In the genomic region with DNA sequence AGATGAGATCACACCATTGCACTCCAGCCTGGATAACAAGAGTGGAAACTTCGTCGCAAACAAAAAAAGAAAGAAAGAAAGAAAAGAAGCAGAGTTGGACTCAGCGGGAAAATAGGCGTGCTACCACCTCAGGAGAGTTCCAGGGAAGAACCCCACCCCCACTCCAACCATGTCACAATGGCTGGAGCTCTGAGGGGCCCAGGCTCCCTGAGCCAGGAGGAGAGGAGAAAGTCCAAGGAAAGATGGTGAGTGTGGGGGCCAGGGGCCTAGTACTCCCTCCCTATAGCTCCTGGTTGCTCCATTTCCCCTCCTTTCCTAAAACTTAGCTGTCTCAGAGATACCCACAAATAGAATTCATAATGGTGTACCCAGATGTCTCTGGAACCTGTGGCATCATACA, we compare ENCODE assay signal across 8 cellular contexts. TPM values are rescaled to one million over a fixed set of nuclear protein-coding genes. Genes with fewer than 3 reads are reported as not detected.
DNase-seq lines count a peak whose midpoint lies in the region; ATAC-seq and TF ChIP-seq lines count a peak whose summit lies in the region.
"Not testable (repeated sequence)": the region's sequence is repeated elsewhere in the genome, so short reads cannot be mapped to it uniquely, and the experiment has no call there.
"Had no signal": no experiment of that assay in that cellular context is flagged by ENCODE, and none has a peak within 500 bp of the region (broad histone marks: within the 10 kb centered on the region; RNA-seq: fewer than 3 reads in every experiment).

A gene (plus strand): TSS at position 172 of the 400 bp plus-strand sequence. CDS start 71 bp downstream, at position 243.

- H3K4me3 ChIP-seq in GM08714 (ENCODE audit: low read length) (peak within 1 kb of the TSS; percentile 71; the same call in 1 of the 2 replicates), smooth muscle cell (peak within 1 kb of the TSS; percentile 97)
- not testable (repeated sequence) for H3K4me3 ChIP-seq in right cardiac atrium (ENCODE audit: low read length)

- not testable (repeated sequence) for H3K27me3 Mint-ChIP-seq in activated T-helper 1 cell treated with anti-CD3 and anti-CD28 coated beads, Interleukin-12 subunit alpha, Interleukin-12 subunit beta, Interleukin-2, Interleukin-4 antibody, amounts not matched to agents 30 ng/mL and 10 ng/mL and 1 ng/mL, durations not matched to agents 14 hours and 24 hours and 36 hours (ENCODE audit: insufficient read depth); naive thymus-derived CD8-positive, alpha-beta T cell

- H3F3A ChIP-seq in smooth muscle cell (ENCODE audit: low read depth): peaks cover 18% of the 10 kb centered on the region

- not testable (repeated sequence) for TF ChIP-seq CTCF in RWPE1 (conservative IDR thresholded peaks at IDR 0.05; ENCODE audit: low read depth); smooth muscle cell (IDR thresholded peaks at IDR 0.05; ENCODE audit: borderline replicate concordance, insufficient read depth, poor library complexity, severe bottlenecking)

- H3K4me1 Mint-ChIP-seq in activated T-helper 1 cell treated with anti-CD3 and anti-CD28 coated beads, Interleukin-12 subunit alpha, Interleukin-12 subunit beta, Interleukin-2, Interleukin-4 antibody, amounts not matched to agents 30 ng/mL and 10 ng/mL and 1 ng/mL, durations not matched to agents 14 hours and 24 hours and 36 hours (ENCODE audit: low read depth): peaks cover 57% of the 10 kb centered on the region
- H3K4me1 Mint-ChIP-seq in naive thymus-derived CD8-positive, alpha-beta T cell: peaks cover 50 to 78% (median 73%) of the 10 kb centered on the region in 4 donors

- H3K9me3 Mint-ChIP-seq in activated T-helper 1 cell treated with anti-CD3 and anti-CD28 coated beads, Interleukin-12 subunit alpha, Interleukin-12 subunit beta, Interleukin-2, Interleukin-4 antibody, amounts not matched to agents 30 ng/mL and 10 ng/mL and 1 ng/mL, durations not matched to agents 14 hours and 24 hours and 36 hours; naive thymus-derived CD8-positive, alpha-beta T cell: not testable (repeated sequence)

- intact Hi-C loops in activated T-helper 1 cell treated with anti-CD3 and anti-CD28 coated beads, Interleukin-12 subunit alpha, Interleukin-12 subunit beta, Interleukin-2, Interleukin-4 antibody, amounts not matched to agents 30 ng/mL and 10 ng/mL and 1 ng/mL, durations not matched to agents 14 hours and 24 hours and 36 hours (cut with micrococcal nuclease): loop anchor here (5.0 kb wide), 1 partner anchor 129 kb away; a partner anchor contains a TSS
- intact Hi-C loops in right cardiac atrium (cut with DNase I): loop anchor here in 1 of 4 donors (5.0 kb wide), 1 partner anchor 134 kb away; no protein-coding TSS in a partner anchor

- H3K36me3 ChIP-seq in smooth muscle cell (ENCODE audit: low read depth): not testable (repeated sequence)

- H3K4me2 ChIP-seq in smooth muscle cell: peak within 1 kb of the TSS; percentile 98

- CTCF ChIA-PET in RWPE1 (lab: Yijun Ruan, JAX): not testable (repeated sequence)

- peak within 1 kb of the TSS; percentile 88 for H3K4me3 Mint-ChIP-seq in activated T-helper 1 cell treated with anti-CD3 and anti-CD28 coated beads, Interleukin-12 subunit alpha, Interleukin-12 subunit beta, Interleukin-2, Interleukin-4 antibody, amounts not matched to agents 30 ng/mL and 10 ng/mL and 1 ng/mL, durations not matched to agents 14 hours and 24 hours and 36 hours
- H3K4me3 Mint-ChIP-seq in naive thymus-derived CD8-positive, alpha-beta T cell: peak within 1 kb of the TSS; percentile 85 to 100 (median 93)

- POLR2A ChIA-PET in RWPE1 (lab: Yijun Ruan, JAX; ENCODE audit: low non-redundant PET): not testable (repeated sequence)
- POLR2A ChIA-PET in naive thymus-derived CD8-positive, alpha-beta T cell (lab: Charles Lee): interaction anchor here (0.7 to 12.5 kb wide), 13 partner anchors 10 to 678 kb away, joined by 3 to 295 read pairs (median 5); a partner anchor contains a TSS

- H3K79me2 ChIP-seq in smooth muscle cell (ENCODE audit: low read depth): peaks cover 49% of the 10 kb centered on the region

- H4K20me1 ChIP-seq in smooth muscle cell (ENCODE audit: low read depth): peaks cover 38% of the 10 kb centered on the region

- H3K27ac Mint-ChIP-seq in activated T-helper 1 cell treated with anti-CD3 and anti-CD28 coated beads, Interleukin-12 subunit alpha, Interleukin-12 subunit beta, Interleukin-2, Interleukin-4 antibody, amounts not matched to agents 30 ng/mL and 10 ng/mL and 1 ng/mL, durations not matched to agents 14 hours and 24 hours and 36 hours: peak within 1 kb of the TSS; percentile 56
- peak within 1 kb of the TSS; percentile 97 to 100 (median 100) for H3K27ac Mint-ChIP-seq in naive thymus-derived CD8-positive, alpha-beta T cell

- H2AFZ ChIP-seq in smooth muscle cell (ENCODE audit: low read depth): not testable (repeated sequence)

- H3K9ac ChIP-seq in smooth muscle cell (ENCODE audit: low read depth): peak within 1 kb of the TSS; percentile 99

- H3K36me3 Mint-ChIP-seq in activated T-helper 1 cell treated with anti-CD3 and anti-CD28 coated beads, Interleukin-12 subunit alpha, Interleukin-12 subunit beta, Interleukin-2, Interleukin-4 antibody, amounts not matched to agents 30 ng/mL and 10 ng/mL and 1 ng/mL, durations not matched to agents 14 hours and 24 hours and 36 hours (ENCODE audit: low read depth): peaks cover 12% of the 10 kb centered on the region
- H3K36me3 Mint-ChIP-seq in naive thymus-derived CD8-positive, alpha-beta T cell: peaks cover 0 to 16% (median 0%) of the 10 kb centered on the region in 3 donors

- H3K27me3 ChIP-seq in right cardiac atrium (ENCODE audit: control insufficient read depth, insufficient read depth); smooth muscle cell (ENCODE audit: low read depth): not testable (repeated sequence)

- H3K4me1 ChIP-seq in right cardiac atrium (ENCODE audit: control insufficient read depth, insufficient read depth, low read length) (peaks cover 13% of the 10 kb centered on the region), smooth muscle cell (ENCODE audit: low read depth) (peaks cover 30% of the 10 kb centered on the region)

- not testable (repeated sequence) for DNase-seq in RWPE1 (ENCODE audit: low spot score); activated T-helper 1 cell treated with anti-CD3 and anti-CD28 coated beads, Interleukin-12 subunit alpha, Interleukin-12 subunit beta, Interleukin-2, Interleukin-4 antibody, amounts not matched to agents 30 ng/mL and 10 ng/mL and 1 ng/mL, durations not matched to agents 14 hours and 24 hours and 36 hours (ENCODE audit: low spot score); naive thymus-derived CD8-positive, alpha-beta T cell; smooth muscle cell (lab: John Stamatoyannopoulos, UW; ENCODE audit: unreplicated experiment)
- peak in 1 of 3 donors; percentile 9 for DNase-seq in right cardiac atrium

- H3K9me3 ChIP-seq in right cardiac atrium (ENCODE audit: control insufficient read depth, low read length); smooth muscle cell (replicated peaks; ENCODE audit: low read depth): not testable (repeated sequence)

- not testable (repeated sequence) for ATAC-seq in right cardiac atrium; naive thymus-derived CD8-positive, alpha-beta T cell

- 96% methylated on average over 4 of the region's 4 CpGs for WGBS in right cardiac atrium
- whole genome bisulfite sequencing in smooth muscle cell (ENCODE audit: low lambda C conversion rate): 88% methylated on average over 4 of the region's 4 CpGs

- H3K27ac ChIP-seq in RWPE1 (peak within 1 kb of the TSS; percentile 99), cingulate gyrus (ENCODE audit: low read depth, low read length) (peak within 1 kb of the TSS; percentile 100), right cardiac atrium (ENCODE audit: low read length) (peak within 1 kb of the TSS; percentile 93), smooth muscle cell (ENCODE audit: low read depth) (peak within 1 kb of the TSS; percentile 96)

RNA-seq across cellular contexts. Expression of the gene that starts here (rescaled TPM):
- not detected in 2 replicates for total RNA-seq in activated T-helper 1 cell treated with anti-CD3 and anti-CD28 coated beads, Interleukin-12 subunit alpha, Interleukin-12 subunit beta, Interleukin-2, Interleukin-4 antibody, amounts not matched to agents 30 ng/mL and 10 ng/mL and 1 ng/mL, durations not matched to agents 14 hours and 24 hours and 36 hours
- total RNA-seq in right cardiac atrium (not detected), smooth muscle cell (not detected in 2 replicates)
- polyA plus RNA-seq in right cardiac atrium (not detected), smooth muscle cell (0.51 TPM in 1 of 2 replicates, not detected in the other)
- total RNA-seq in naive thymus-derived CD8-positive, alpha-beta T cell: not detected
- polyA plus RNA-seq in naive thymus-derived CD8-positive, alpha-beta T cell: not detected
- total RNA-seq: occipital lobe had no signal
